16 cellular contexts compared by ENCODE assay signal in genomic region chr20:35314460-35315198, GRCh38. TPM values are rescaled to one million over a fixed set of nuclear protein-coding genes. Genes with fewer than 3 reads are reported as not detected.
DNase-seq lines count a peak whose midpoint lies in the region; ATAC-seq and TF ChIP-seq lines count a peak whose summit lies in the region.
"Had no signal": no experiment of that assay in that cellular context is flagged by ENCODE, and none has a peak within 500 bp of the region (broad histone marks: within the 10 kb centered on the region; RNA-seq: fewer than 3 reads in every experiment).

No MANE protein-coding gene starts in this region.

- no peaks in the 10 kb centered on the region for H3K27me3 ChIP-seq in fibroblast of lung (ENCODE audit: control insufficient read depth, insufficient read depth, low read length)
- H3K27me3 ChIP-seq: dorsolateral prefrontal cortex had no signal

- H3K4me1 Mint-ChIP-seq in type B pancreatic cell (ENCODE audit: unreplicated experiment): peaks cover 25% of the 10 kb centered on the region

- peak overlapping the region; percentile 2; the same call in 1 of the 2 replicates for H3K27ac ChIP-seq in SK-N-MC
- peak overlapping the region; percentile 31 for H3K27ac ChIP-seq in fibroblast of lung (ENCODE audit: insufficient read depth, low read length)
- H3K27ac ChIP-seq: dorsolateral prefrontal cortex, prostate gland had no signal

- H3K4me3 ChIP-seq in SK-N-MC (no peak overlapping the region), fibroblast of lung (replicated peaks in 1 of 4; ENCODE audit: control extremely low read depth in 1 of 4, insufficient read depth in 1 of 4, low read depth in 3 of 4, low read length in 4 of 4) (no peak overlapping the region)
- H3K4me3 ChIP-seq: dorsolateral prefrontal cortex, prostate gland had no signal

- H4K20me1 ChIP-seq in fibroblast of lung (ENCODE audit: control insufficient read depth, extremely low read depth, insufficient read depth, low read length): no peaks in the 10 kb centered on the region

- no peak overlapping the region for H3K9ac ChIP-seq in SK-N-MC (ENCODE audit: insufficient read length)
- H3K9ac ChIP-seq in fibroblast of lung (ENCODE audit: insufficient read depth, low read length): no peak overlapping the region

- H3K4me2 ChIP-seq in fibroblast of lung (ENCODE audit: extremely low read depth, insufficient read depth, low read length): peak overlapping the region; percentile 23

- H3K27me3 Mint-ChIP-seq in type B pancreatic cell: no peaks in the 10 kb centered on the region

- H3K36me3 ChIP-seq in SK-N-MC (ENCODE audit: insufficient read depth, low read length) (peaks cover 11% of the 10 kb centered on the region), fibroblast of lung (ENCODE audit: control insufficient read depth, insufficient read depth, low read length) (no peaks in the 10 kb centered on the region)
- H3K36me3 ChIP-seq: prostate gland had no signal

- no peak for ATAC-seq in activated naive CD4-positive, alpha-beta T cell treated with anti-CD3 and anti-CD28 coated beads, Interleukin-2, amount 50 U/mL, for 72 hours
- no peak for ATAC-seq in HG03139 (IDR thresholded peaks at IDR 0.05; ENCODE audit: unreplicated experiment)

- H3K9me3 ChIP-seq in SK-N-MC (ENCODE audit: low read depth, low read length) (no peaks in the 10 kb centered on the region), fibroblast of lung (ENCODE audit: control insufficient read depth, insufficient read depth, low read depth, low read length) (no peaks in the 10 kb centered on the region)
- H3K9me3 ChIP-seq: prostate gland had no signal

- H3K36me3 Mint-ChIP-seq in activated naive CD4-positive, alpha-beta T cell treated with anti-CD3 and anti-CD28 coated beads, Interleukin-2, amount 50 U/mL, for 72 hours: peaks cover 4 to 6% of the 10 kb centered on the region in 2 donors
- H3K36me3 Mint-ChIP-seq in type B pancreatic cell: peaks cover 19% of the 10 kb centered on the region

- H3K9me3 Mint-ChIP-seq in activated naive CD4-positive, alpha-beta T cell treated with anti-CD3 and anti-CD28 coated beads, Interleukin-2, amount 50 U/mL, for 72 hours: no peaks in the 10 kb centered on the region
- no peaks in the 10 kb centered on the region for H3K9me3 Mint-ChIP-seq in type B pancreatic cell

- H3K4me1 ChIP-seq in fibroblast of lung (ENCODE audit: control insufficient read depth, extremely low read depth, insufficient read depth, low read length): peaks cover 50% of the 10 kb centered on the region

- no peak overlapping the region for H2AFZ ChIP-seq in fibroblast of lung (ENCODE audit: low read length)

- DNase-seq in activated naive CD4-positive, alpha-beta T cell treated with anti-CD3 and anti-CD28 coated beads, Interleukin-2, amount 50 U/mL, for 72 hours (ENCODE audit: low spot score in 2 of 2): no peak
- DNase-seq in activated naive CD4-positive, alpha-beta T cell (lab: John Stamatoyannopoulos, UW): no peak
- no peak for DNase-seq in SK-N-MC (ENCODE audit: low read depth, low spot score)
- peak in 1 of 2 donors; percentile 66 for DNase-seq in fibroblast of lung (ENCODE audit: low read depth in 2 of 2)
- DNase-seq in type B pancreatic cell (ENCODE audit: extremely low spot score, unreplicated experiment): no peak
- no peak for DNase-seq in NCI-H1092 treated with DMSO at 0.1 percent for 48 hours (lab: John Stamatoyannopoulos, UW)
- no peak for DNase-seq in NCI-H2227 (lab: John Stamatoyannopoulos, UW; ENCODE audit: unreplicated experiment)
- DNase-seq: aorta; dorsolateral prefrontal cortex; NCI-H1417; NCI-H526 treated with DMSO at 0.1 percent for 48 hours; RPMI8226; stimulated activated CD4-positive, alpha-beta T cell treated with anti-CD3 and anti-CD28 coated beads, Interleukin-15, amount 100 ng/mL, for 24 hours had no signal

- no peak for TF ChIP-seq CTCF in fibroblast of lung (conservative IDR thresholded peaks at IDR 0.05 in 1 of 2, IDR thresholded peaks at IDR 0.05 in 1 of 2; ENCODE audit: low read depth in 1 of 2, low read length in 2 of 2)
- no peak for TF ChIP-seq CTCF in type B pancreatic cell (conservative IDR thresholded peaks at IDR 0.05)

- H3K4me3 Mint-ChIP-seq in type B pancreatic cell: no peak overlapping the region

- H3K79me2 ChIP-seq in fibroblast of lung (ENCODE audit: control insufficient read depth, insufficient read depth, low read length): no peaks in the 10 kb centered on the region

- peak overlapping the region; percentile 29 to 78 for H3K27ac Mint-ChIP-seq in activated naive CD4-positive, alpha-beta T cell treated with anti-CD3 and anti-CD28 coated beads, Interleukin-2, amount 50 U/mL, for 72 hours
- peak overlapping the region; percentile 23 for H3K27ac Mint-ChIP-seq in type B pancreatic cell

RNA-seq across cellular contexts. Expression of gene FAM83C, which starts 22.4 kb away (rescaled TPM):
- total RNA-seq in activated naive CD4-positive, alpha-beta T cell treated with anti-CD3 and anti-CD28 coated beads, Interleukin-2, amount 50 U/mL, for 72 hours: not detected
- total RNA-seq in fibroblast of lung (not detected in 2 replicates), type B pancreatic cell (ENCODE audit: low replicate concordance) (not detected in 2 replicates)
- polyA plus RNA-seq in fibroblast of lung: 0.02 TPM in 1 of 2 replicates, not detected in the other
- not detected in 2 replicates for polyA plus RNA-seq in fibroblast of lung (2012)
- not detected in 2 replicates for polyA minus RNA-seq in fibroblast of lung (ENCODE audit: low replicate concordance)
- total RNA-seq: aorta, fibroblast of villous mesenchyme had no signal
- polyA plus RNA-seq: aorta had no signal

RNA-seq across cellular contexts. Expression of gene EIF6, which starts 30.1 kb away (rescaled TPM):
- 100 to 1,000 TPM in 1 of 2 donors, 10 to 100 TPM in 1; 63.9 to 115 TPM for total RNA-seq in activated naive CD4-positive, alpha-beta T cell treated with anti-CD3 and anti-CD28 coated beads, Interleukin-2, amount 50 U/mL, for 72 hours
- 111 and 117 TPM in 2 replicates for total RNA-seq in fibroblast of lung
- 156 and 187 TPM in 2 replicates for polyA plus RNA-seq in fibroblast of lung
- 192 and 254 TPM in 2 replicates for polyA plus RNA-seq in fibroblast of lung (2012)
- polyA minus RNA-seq in fibroblast of lung (ENCODE audit: low replicate concordance): 322 and 439 TPM in 2 replicates
- 124 and 185 TPM in 2 replicates for total RNA-seq in type B pancreatic cell (ENCODE audit: low replicate concordance)

RNA-seq across cellular contexts. Expression of gene MMP24OS, which starts 36.7 kb away (rescaled TPM):
- total RNA-seq in activated naive CD4-positive, alpha-beta T cell treated with anti-CD3 and anti-CD28 coated beads, Interleukin-2, amount 50 U/mL, for 72 hours: 10 to 100 TPM; 29.4 to 41.8 TPM
- total RNA-seq in fibroblast of lung: 24.4 and 30.1 TPM in 2 replicates
- polyA plus RNA-seq in fibroblast of lung: 40.4 and 44.1 TPM in 2 replicates
- 130 and 146 TPM in 2 replicates for polyA plus RNA-seq in fibroblast of lung (2012)
- polyA minus RNA-seq in fibroblast of lung (ENCODE audit: low replicate concordance): 123 and 159 TPM in 2 replicates
- 63.1 and 77.1 TPM in 2 replicates for total RNA-seq in type B pancreatic cell (ENCODE audit: low replicate concordance)
